In the genomic region with DNA sequence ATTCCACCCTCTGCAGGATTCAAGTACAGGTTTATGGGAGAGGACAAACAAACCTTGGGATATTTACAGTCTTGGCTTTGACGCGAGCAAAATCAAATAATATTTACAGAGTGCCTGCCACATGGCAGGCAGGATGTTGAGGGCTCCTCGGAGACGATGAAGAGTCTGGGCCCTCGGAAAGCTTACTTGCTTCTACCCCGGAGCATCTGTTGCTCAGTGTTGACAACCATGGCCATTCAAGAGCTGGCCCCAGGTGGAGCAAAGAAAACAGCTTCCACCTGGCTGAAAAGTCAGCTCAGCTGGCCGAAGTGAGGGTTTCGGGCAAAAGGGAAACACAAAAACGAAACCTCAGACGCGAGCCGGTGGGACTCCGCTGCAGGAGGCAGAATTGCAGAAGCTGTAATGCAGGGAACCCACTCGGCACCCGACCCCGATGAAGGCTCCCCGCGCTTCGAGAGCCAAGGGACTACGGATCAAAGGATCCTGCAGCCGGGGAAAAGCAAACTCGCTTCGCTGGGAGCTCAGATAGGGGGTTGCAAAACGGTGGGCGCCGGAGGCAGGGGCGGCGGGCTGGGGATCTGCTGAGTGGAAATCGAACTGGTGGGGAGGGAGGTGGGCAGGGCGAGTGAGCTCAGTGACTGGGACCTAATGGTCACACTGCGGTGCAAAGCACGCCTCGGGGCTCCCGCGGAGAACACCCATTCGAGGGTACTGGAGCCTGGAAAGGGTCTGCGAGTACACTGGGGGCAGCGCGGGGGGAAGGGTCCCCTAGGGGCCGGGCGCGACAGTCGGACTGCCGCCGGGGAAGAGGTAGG, we compare ENCODE assay signal across 8 cellular contexts. TPM values are rescaled to one million over a fixed set of nuclear protein-coding genes. Genes with fewer than 3 reads are reported as not detected.
DNase-seq lines count a peak whose midpoint lies in the region; ATAC-seq and TF ChIP-seq lines count a peak whose summit lies in the region.

No MANE protein-coding gene starts in this region.

- intact Hi-C loops in Calu3 (cut with micrococcal nuclease; ENCODE audit: unreplicated experiment) (no loop called here), left lung (cut with DNase I) (no loop called here)

- H3K27ac ChIP-seq in WERI-Rb-1 (peak overlapping the region; percentile 98), left lung (peak overlapping the region; percentile 54 to 95)

- ATAC-seq in GM21390 (IDR thresholded peaks at IDR 0.05; ENCODE audit: unreplicated experiment) (peak; percentile 26), left lung (peak; percentile 7)

- no peaks in the 10 kb centered on the region for H3K9me3 ChIP-seq in WERI-Rb-1 (ENCODE audit: severe bottlenecking)
- H3K9me3 ChIP-seq in left lung: no peaks in the 10 kb centered on the region

- DNase-seq in Calu3 (peak; percentile 7), WERI-Rb-1 (peak; percentile 51), cerebellum (ENCODE audit: low spot score) (peak; percentile 34), left lung (peak; percentile 56 to 84), COLO829 (ENCODE audit: low spot score) (no peak)
- DNase-seq in stimulated activated CD4-positive, alpha-beta T cell treated with anti-CD3 and anti-CD28 coated beads, Interleukin-4, amount 100 ng/mL, for 4 hours: peak; percentile 19 to 30

- TF ChIP-seq CTCF in Calu3 (IDR thresholded peaks at IDR 0.05; ENCODE audit: unreplicated experiment) (no peak), WERI-Rb-1 (IDR thresholded peaks at IDR 0.05; ENCODE audit: low read depth, low read length) (no peak), left lung (IDR thresholded peaks at IDR 0.05) (no peak)

- H3K9me3 Mint-ChIP-seq in Calu3 (ENCODE audit: low read depth, unreplicated experiment): peaks cover 12% of the 10 kb centered on the region
- H3K9me3 Mint-ChIP-seq in IgD-negative memory B cell: peaks cover 2 to 5% (median 2%) of the 10 kb centered on the region in 3 donors

- CTCF ChIA-PET in Calu3 (lab: Charles Lee): no interaction called here

- no TSS peak for BruUV-seq in Calu3 (replicated peaks; lab: Mats Ljungman, UMichigan)

- H3K36me3 Mint-ChIP-seq in Calu3 (ENCODE audit: insufficient read depth, unreplicated experiment) (peaks cover 23% of the 10 kb centered on the region), IgD-negative memory B cell (peaks cover 13% of the 10 kb centered on the region)

- peaks cover 5% of the 10 kb centered on the region; the same call in 1 of the 2 replicates for H3K36me3 ChIP-seq in WERI-Rb-1
- H3K36me3 ChIP-seq in left lung: no peaks in the 10 kb centered on the region

- H3K4me3 Mint-ChIP-seq in Calu3 (ENCODE audit: low read depth, unreplicated experiment) (peak overlapping the region; percentile 72), IgD-negative memory B cell (peak overlapping the region; percentile 96 to 99 (median 98))

- H3K4me3 ChIP-seq in WERI-Rb-1 (ENCODE audit: low read depth, low read length) (peak overlapping the region; percentile 66), left lung (peak overlapping the region; percentile 84 to 94)

- H3K4me1 ChIP-seq in left lung: peaks cover 14 to 35% of the 10 kb centered on the region in 2 donors

- H3K27me3 Mint-ChIP-seq in Calu3 (ENCODE audit: unreplicated experiment): peaks cover 33% of the 10 kb centered on the region
- no peaks in the 10 kb centered on the region for H3K27me3 Mint-ChIP-seq in IgD-negative memory B cell

- H3K27me3 ChIP-seq in WERI-Rb-1 (ENCODE audit: insufficient read depth, low read depth, severe bottlenecking) (no peaks in the 10 kb centered on the region), left lung (no peaks in the 10 kb centered on the region)

- H3K27ac Mint-ChIP-seq in Calu3 (ENCODE audit: unreplicated experiment): no peak overlapping the region
- H3K27ac Mint-ChIP-seq in IgD-negative memory B cell: peak overlapping the region; percentile 86 to 96 (median 96)

- peaks cover 18% of the 10 kb centered on the region for H3K4me1 Mint-ChIP-seq in Calu3 (ENCODE audit: low read depth, unreplicated experiment)
- peaks cover 26 to 39% (median 38%) of the 10 kb centered on the region in 3 donors for H3K4me1 Mint-ChIP-seq in IgD-negative memory B cell

RNA-seq across cellular contexts. Expression of a gene that starts 0.8 kb away (rescaled TPM):
- total RNA-seq in Calu3 (2022) (0.73 and 0.76 TPM in 2 replicates), cerebellum (174 TPM), left lung (10 to 100 TPM; 37.2 to 60.9 TPM)
- polyA plus RNA-seq in IgD-negative memory B cell: 15.0 TPM

Comparison
In these comparisons a context has a peak if more than half of its experiments do, and no peak if none do; other contexts are left out.
1. RNA of a gene that starts 0.8 kb away (total RNA-seq): 174 TPM in cerebellum (single experiment) and 37.2 to 60.9 TPM in left lung; 0.73 to 0.76 TPM in Calu3; every median in the first group is over 10 times any median in the second.